In genomic region chr1:159889821-159890252, GRCh38 we compare ENCODE assay signal across 8 cellular contexts. TPM values are rescaled to one million over a fixed set of nuclear protein-coding genes. Genes with fewer than 3 reads are reported as not detected.
DNase-seq lines count a peak whose midpoint lies in the region; ATAC-seq and TF ChIP-seq lines count a peak whose summit lies in the region.

No MANE protein-coding gene starts in this region.

- DNase-seq in COLO829 (ENCODE audit: low spot score) (peak; percentile 93), GM19240 (ENCODE audit: insufficient read length, low spot score) (peak; percentile 70), SJCRH30 (peak; percentile 41 to 57), fibroblast of villous mesenchyme (ENCODE audit: low read depth) (peak; percentile 88), sigmoid colon (no peak), occipital lobe (lab: John Stamatoyannopoulos, UW) (no peak)
- no peak for DNase-seq in NK-92 treated with Interleukin-12 subunit alpha and Interleukin-12 subunit beta, amount 100 ng/mL, for 24 hours (lab: John Stamatoyannopoulos, UW)

- TF ChIP-seq POLR2A in sigmoid colon (IDR thresholded peaks at IDR 0.05), result no peak

- H3K9me3 ChIP-seq in SJCRH30 (replicated peaks) (no peaks in the 10 kb centered on the region), sigmoid colon (no peaks in the 10 kb centered on the region)

- peaks cover 11% of the 10 kb centered on the region for H3K4me1 ChIP-seq in SJCRH30
- H3K4me1 ChIP-seq in sigmoid colon, result peaks cover 0 to 5% (median 0%) of the 10 kb centered on the region in 4 donors

- TF ChIP-seq EP300 in sigmoid colon (IDR thresholded peaks at IDR 0.05), result no peak

- intact Hi-C loops in sigmoid colon (cut with DNase I), result loop anchor here (2.0 kb wide), 1 partner anchor 93 kb away; no protein-coding TSS in a partner anchor

- WGBS in sigmoid colon, 2 donors, result 38 to 60% methylated on average over 2 of the region's 2 CpGs

- H3K4me3 ChIP-seq in SJCRH30 (no peak overlapping the region), fibroblast of villous mesenchyme (ENCODE audit: low read depth, low read length) (no peak overlapping the region), sigmoid colon (no peak overlapping the region)

- no peak overlapping the region; the same call in 1 of the 2 replicates for H3K27ac ChIP-seq in SJCRH30
- peak overlapping the region in 3 of 4 donors; percentile 28 to 40 (median 37) for H3K27ac ChIP-seq in sigmoid colon

- peak; percentile 95 for ATAC-seq in HG03139 (IDR thresholded peaks at IDR 0.05; ENCODE audit: unreplicated experiment)

- H3K27me3 ChIP-seq in SJCRH30 (no peaks in the 10 kb centered on the region), sigmoid colon (no peaks in the 10 kb centered on the region)

- TF ChIP-seq CTCF in fibroblast of villous mesenchyme (IDR thresholded peaks at IDR 0.05; ENCODE audit: insufficient read depth, low read depth, low read length) (no peak), sigmoid colon (IDR thresholded peaks at IDR 0.05) (no peak)

- no peaks in the 10 kb centered on the region for H3K36me3 ChIP-seq in SJCRH30
- no peaks in the 10 kb centered on the region for H3K36me3 ChIP-seq in sigmoid colon

RNA-seq across cellular contexts. Expression of gene CFAP45, which starts 10.1 kb away (rescaled TPM):
- total RNA-seq in SJCRH30 (2014; rRNA removed; shearing (Covaris generic)), result 0.41 and 0.42 TPM in 2 replicates
- 0.32 and 0.43 TPM in 2 replicates for total RNA-seq in fibroblast of villous mesenchyme
- total RNA-seq in sigmoid colon, result 1 to 10 TPM in 1 of 4 donors, under 1 TPM in 1, not detected in 2; 0.81 to 1.8 TPM
- 1 to 10 TPM in 1 of 3 donors, under 1 TPM in 1, not detected in 1; 0.29 to 1.2 TPM for polyA plus RNA-seq in sigmoid colon
- 0.47 TPM for total RNA-seq in occipital lobe

RNA-seq across cellular contexts. Expression of gene VSIG8, which starts 27.4 kb away (rescaled TPM):
- total RNA-seq in SJCRH30 (2014; rRNA removed; shearing (Covaris generic)), result not detected in 2 replicates
- total RNA-seq in fibroblast of villous mesenchyme (under 0.01 TPM in 1 of 2 replicates, not detected in the other), sigmoid colon (not detected), occipital lobe (not detected)
- polyA plus RNA-seq in sigmoid colon, result under 1 TPM in 1 of 3 donors, not detected in 2; 0.10 TPM

RNA-seq across cellular contexts. Expression of gene TAGLN2, which starts 35.5 kb away (rescaled TPM):
- total RNA-seq in SJCRH30 (2014; rRNA removed; shearing (Covaris generic)), result 82.6 and 85.4 TPM in 2 replicates
- total RNA-seq in fibroblast of villous mesenchyme (167 and 277 TPM in 2 replicates), sigmoid colon (100 to 1,000 TPM in 2 of 4 donors, 10 to 100 TPM in 2; 88.8 to 109 (median 99.0) TPM), occipital lobe (28.1 TPM)
- polyA plus RNA-seq in sigmoid colon, result 100 to 1,000 TPM; 383 to 770 (median 531) TPM

RNA-seq across cellular contexts. Expression of gene IGSF9, which starts 55.6 kb away (rescaled TPM):
- total RNA-seq in SJCRH30 (2014; rRNA removed; shearing (Covaris generic)), result 0.06 and 0.08 TPM in 2 replicates
- total RNA-seq in fibroblast of villous mesenchyme, result not detected in 2 replicates
- total RNA-seq in sigmoid colon, result under 1 TPM in 1 of 4 donors, not detected in 3; under 0.01 TPM
- 10 to 100 TPM in 2 of 3 donors, 1 to 10 TPM in 1; 6.9 to 16.3 (median 11.4) TPM for polyA plus RNA-seq in sigmoid colon
- 5.9 TPM for total RNA-seq in occipital lobe

Comparison
In these comparisons a context has a peak if more than half of its experiments do, and no peak if none do; other contexts are left out.
1. DNase-seq: peak in COLO829 (single experiment), GM19240 (single experiment), SJCRH30 (2 of 2) and fibroblast of villous mesenchyme (single experiment); none in sigmoid colon (single experiment), NK-92 treated with Interleukin-12 subunit alpha and Interleukin-12 subunit beta, amount 100 ng/mL, for 24 hours (single experiment) and occipital lobe (single experiment).